In the genomic region with DNA sequence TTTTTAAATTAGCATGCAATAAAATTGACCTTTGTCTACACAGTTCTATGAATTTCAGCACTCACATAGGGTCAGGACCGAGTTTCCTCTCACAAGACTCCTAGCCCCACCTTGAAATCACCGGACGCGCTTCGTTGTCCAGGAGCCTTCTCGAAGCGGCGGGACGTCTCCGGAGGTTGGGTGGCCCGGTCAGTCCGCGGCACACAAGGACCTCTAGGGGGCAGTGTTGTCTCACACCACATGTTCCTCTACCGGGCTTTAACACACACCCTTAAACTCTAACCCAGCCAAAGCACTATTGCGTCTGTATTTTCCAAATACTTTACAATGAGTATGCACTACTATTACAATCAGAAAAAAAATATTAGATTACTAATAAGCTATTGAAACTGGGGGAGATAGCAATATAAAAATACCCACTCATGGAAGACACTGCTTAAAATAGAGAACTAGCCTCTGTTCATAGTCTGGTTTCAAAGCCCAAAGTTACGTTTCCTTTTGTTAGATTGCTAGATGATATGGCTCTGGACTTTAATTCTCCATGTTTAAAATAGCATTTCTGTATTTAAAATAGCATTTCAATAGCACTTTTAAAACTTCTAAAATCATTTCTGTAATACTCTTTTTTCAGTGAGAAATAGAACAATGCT, we compare ENCODE assay signal across 1 cellular context.
TF ChIP-seq lines count a peak whose summit lies in the region.

No MANE protein-coding gene starts in this region.

TF ChIP-seq in HepG2, 621 proteins besides CTCF, POLR2A, EP300 and RAD21:
- TF ChIP-seq, protein P1, sequence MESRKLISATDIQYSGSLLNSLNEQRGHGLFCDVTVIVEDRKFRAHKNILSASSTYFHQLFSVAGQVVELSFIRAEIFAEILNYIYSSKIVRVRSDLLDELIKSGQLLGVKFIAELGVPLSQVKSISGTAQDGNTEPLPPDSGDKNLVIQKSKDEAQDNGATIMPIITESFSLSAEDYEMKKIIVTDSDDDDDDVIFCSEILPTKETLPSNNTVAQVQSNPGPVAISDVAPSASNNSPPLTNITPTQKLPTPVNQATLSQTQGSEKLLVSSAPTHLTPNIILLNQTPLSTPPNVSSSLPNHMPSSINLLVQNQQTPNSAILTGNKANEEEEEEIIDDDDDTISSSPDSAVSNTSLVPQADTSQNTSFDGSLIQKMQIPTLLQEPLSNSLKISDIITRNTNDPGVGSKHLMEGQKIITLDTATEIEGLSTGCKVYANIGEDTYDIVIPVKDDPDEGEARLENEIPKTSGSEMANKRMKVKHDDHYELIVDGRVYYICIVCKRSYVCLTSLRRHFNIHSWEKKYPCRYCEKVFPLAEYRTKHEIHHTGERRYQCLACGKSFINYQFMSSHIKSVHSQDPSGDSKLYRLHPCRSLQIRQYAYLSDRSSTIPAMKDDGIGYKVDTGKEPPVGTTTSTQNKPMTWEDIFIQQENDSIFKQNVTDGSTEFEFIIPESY (CRISPR knock-in tag; IDR thresholded peaks at IDR 0.05) = peak; percentile 89
- peak; percentile 38; the same call in 1 of the 2 replicates for TF ChIP-seq STAG1 (CRISPR knock-in tag; IDR thresholded peaks at IDR 0.05)
